27 cellular contexts compared by ENCODE assay signal in genomic region chr5:65047225-65047624, GRCh38.
"Had no signal": no experiment of that assay in that cellular context is flagged by ENCODE, and none has a peak within 500 bp of the region (broad histone marks: within the 10 kb centered on the region; RNA-seq: fewer than 3 reads in every experiment).

No MANE protein-coding gene starts in this region.

- H3K36me3 Mint-ChIP-seq: natural killer cell; neural progenitor cell; stimulated activated effector memory CD8-positive, alpha-beta T cell treated with anti-CD3 and anti-CD28 coated beads, Interleukin-12 subunit alpha, Interleukin-12 subunit beta, amount 100 ng/mL, for 72 hours; type B pancreatic cell had no signal

- H3K27me3 Mint-ChIP-seq: stimulated activated naive CD8-positive, alpha-beta T cell treated with anti-CD3 and anti-CD28 coated beads, Interleukin-15, Interleukin-2, amounts not matched to agents 100 ng/mL and 50 ng/mL, for 24 hours had no signal

- H3K27ac Mint-ChIP-seq: immature natural killer cell; natural killer cell; nephron progenitor cell; neural progenitor cell; progenitor cell of endocrine pancreas; stimulated activated effector memory CD8-positive, alpha-beta T cell treated with anti-CD3 and anti-CD28 coated beads, Interleukin-12 subunit alpha, Interleukin-12 subunit beta, amount 100 ng/mL, for 72 hours; stimulated activated naive CD8-positive, alpha-beta T cell treated with anti-CD3 and anti-CD28 coated beads, Interleukin-15, Interleukin-2, amounts not matched to agents 100 ng/mL and 50 ng/mL, for 24 hours; type B pancreatic cell had no signal

- ATAC-seq: lower lobe of right lung; natural killer cell; right cardiac atrium; sciatic nerve; stimulated activated effector memory CD8-positive, alpha-beta T cell treated with anti-CD3 and anti-CD28 coated beads, Interleukin-12 subunit alpha, Interleukin-12 subunit beta, amount 100 ng/mL, for 72 hours had no signal

- DNase-seq: heart left ventricle; hypothalamus; immature natural killer cell; lower lobe of right lung; mammary epithelial cell; mesenchymal stem cell; natural killer cell; nephron progenitor cell; occipital lobe; retina; right cardiac atrium; spleen; stimulated activated CD4-positive, alpha-beta T cell treated with anti-CD3 and anti-CD28 coated beads, Interleukin-4, amount 100 ng/mL, for 24 hours; stimulated activated naive CD4-positive, alpha-beta T cell; tibial artery; uterus had no signal

- H3K4me3 Mint-ChIP-seq: immature natural killer cell; natural killer cell; nephron progenitor cell; neural progenitor cell; stimulated activated effector memory CD8-positive, alpha-beta T cell treated with anti-CD3 and anti-CD28 coated beads, Interleukin-12 subunit alpha, Interleukin-12 subunit beta, amount 100 ng/mL, for 72 hours; stimulated activated naive CD8-positive, alpha-beta T cell treated with anti-CD3 and anti-CD28 coated beads, Interleukin-15, Interleukin-2, amounts not matched to agents 100 ng/mL and 50 ng/mL, for 24 hours; type B pancreatic cell had no signal

- FAIRE-seq: islet of Langerhans had no signal

- H2AFZ ChIP-seq: neural progenitor cell had no signal

- H3K4me1 ChIP-seq: lower lobe of right lung, neural progenitor cell, suprapubic skin, uterus had no signal

- H3K9me3 Mint-ChIP-seq: immature natural killer cell; natural killer cell; neural progenitor cell; stimulated activated effector memory CD8-positive, alpha-beta T cell treated with anti-CD3 and anti-CD28 coated beads, Interleukin-12 subunit alpha, Interleukin-12 subunit beta, amount 100 ng/mL, for 72 hours; stimulated activated naive CD8-positive, alpha-beta T cell treated with anti-CD3 and anti-CD28 coated beads, Interleukin-15, Interleukin-2, amounts not matched to agents 100 ng/mL and 50 ng/mL, for 24 hours; type B pancreatic cell had no signal

- H3K4me2 ChIP-seq: neural progenitor cell had no signal

- H3K4me1 Mint-ChIP-seq: natural killer cell; neural progenitor cell; stimulated activated effector memory CD8-positive, alpha-beta T cell treated with anti-CD3 and anti-CD28 coated beads, Interleukin-12 subunit alpha, Interleukin-12 subunit beta, amount 100 ng/mL, for 72 hours had no signal

- H3K9ac ChIP-seq: neural progenitor cell had no signal

- H3K36me3 ChIP-seq: heart left ventricle, lower lobe of right lung, neural progenitor cell, neutrophil, spleen, suprapubic skin, thoracic aorta, tibial artery, uterus had no signal

- H3K9me3 ChIP-seq: heart left ventricle, lower lobe of right lung, neutrophil, spleen, suprapubic skin, thoracic aorta, tibial artery, uterus had no signal

- H3K27me3 ChIP-seq: heart left ventricle, neural progenitor cell, neutrophil, spleen, suprapubic skin, tibial artery, uterus had no signal

- H3K4me3 ChIP-seq: heart left ventricle, lower lobe of right lung, neural progenitor cell, skin epidermis, spleen, suprapubic skin, thoracic aorta, tibial artery, uterus had no signal

- H3K27ac ChIP-seq: lower lobe of right lung, neural progenitor cell, neutrophil, skin epidermis, spleen, suprapubic skin, thoracic aorta had no signal
